ENCODE assay signal across 23 cellular contexts in the genomic region with DNA sequence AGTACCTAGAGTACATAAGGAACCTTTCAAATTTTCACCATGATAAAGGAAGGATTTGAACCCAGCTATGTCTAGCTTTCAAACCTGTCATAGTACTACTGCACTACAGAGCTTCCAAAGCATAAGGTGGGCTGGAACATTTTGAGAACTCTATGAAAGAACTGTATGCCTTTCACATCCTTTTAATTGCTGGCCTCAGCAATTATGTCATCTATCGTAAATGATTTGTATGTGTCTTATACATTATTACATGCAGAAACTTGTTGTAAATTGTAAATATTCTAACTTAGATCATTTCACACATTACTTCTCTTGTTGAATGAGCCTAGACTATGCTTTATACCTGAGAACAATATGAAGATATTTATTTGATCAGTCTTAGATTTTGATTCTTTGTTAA.
A peak's percentile ranks its signal among the peaks of the same experiment; 100 is the strongest.
DNase-seq lines count a peak whose midpoint lies in the region; ATAC-seq, FAIRE-seq and TF ChIP-seq lines count a peak whose summit lies in the region.
"Had no signal": no experiment of that assay in that cellular context is flagged by ENCODE, and none has a peak within 500 bp of the region (broad histone marks: within the 10 kb centered on the region; RNA-seq: fewer than 3 reads in every experiment).

No MANE protein-coding gene starts in this region.

- no peaks in the 10 kb centered on the region for H3K4me1 ChIP-seq in HepG2 (ENCODE audit: insufficient read depth, low read length)
- H3K4me1 ChIP-seq in right lobe of liver: no peaks in the 10 kb centered on the region
- H3K4me1 ChIP-seq in astrocyte (ENCODE audit: insufficient read depth, low read length): no peaks in the 10 kb centered on the region
- H3K4me1 ChIP-seq: BE2C, BLaER1 had no signal

- no peak for TF ChIP-seq POLR2A in HepG2 (IDR thresholded peaks at IDR 0.05; ENCODE audit: insufficient read depth in 1 of 2, low read depth in 2 of 2, low read length in 2 of 2)
- no peak for TF ChIP-seq POLR2A in right lobe of liver (IDR thresholded peaks at IDR 0.05)

- no peak for FAIRE-seq in HepG2 (lab: Jason Lieb, UNC)
- peak; percentile 68 for FAIRE-seq in astrocyte (lab: Jason Lieb, UNC)
- peak; percentile 86 for FAIRE-seq in colon (lab: Jason Lieb, UNC)
- FAIRE-seq: G401.6, GM12891, GM19239 had no signal

- no peak overlapping the region for H3K4me3 ChIP-seq in HepG2 (replicated peaks in 1 of 3; ENCODE audit: insufficient read depth in 1 of 3, low read depth in 2 of 3, low read length in 3 of 3)
- H3K4me3 ChIP-seq in right lobe of liver: no peak overlapping the region
- H3K4me3 ChIP-seq in astrocyte (ENCODE audit: insufficient read depth, low read depth, low read length): no peak overlapping the region
- H3K4me3 ChIP-seq: BLaER1 had no signal

- CTCF ChIA-PET in HepG2 (lab: Yijun Ruan, JAX; ENCODE audit: low intra/inter-chr PET ratio, low total read pairs): no interaction called here

- POLR2A ChIA-PET in HepG2 (lab: Yijun Ruan, JAX): no interaction called here

- BruUV-seq in HepG2 (replicated peaks; lab: Mats Ljungman, UMichigan): no TSS peak

- H3K27me3 Mint-ChIP-seq in astrocyte (ENCODE audit: low read depth, unreplicated experiment): no peaks in the 10 kb centered on the region
- H3K27me3 Mint-ChIP-seq: CD4-positive, CD25-positive, alpha-beta regulatory T cell; CD8-positive, alpha-beta memory T cell had no signal

- no peak overlapping the region for H3K4me2 ChIP-seq in HepG2 (ENCODE audit: low read depth, low read length)
- no peak overlapping the region for H3K4me2 ChIP-seq in astrocyte (ENCODE audit: low read length)
- H3K4me2 ChIP-seq: BLaER1 had no signal

- TF ChIP-seq EP300 in HepG2 (IDR thresholded peaks at IDR 0.05; ENCODE audit: low read depth in 2 of 2, low read length in 2 of 2) (no peak), HepG2 (CRISPR knock-in tag; IDR thresholded peaks at IDR 0.05; ENCODE audit: borderline replicate concordance) (no peak)

- H3K79me2 ChIP-seq in HepG2 (ENCODE audit: insufficient read depth, low read length) (no peaks in the 10 kb centered on the region), astrocyte (ENCODE audit: insufficient read depth, low read length) (no peaks in the 10 kb centered on the region)

- H3K9ac ChIP-seq in HepG2 (ENCODE audit: insufficient read depth, low read depth, low read length) (no peak overlapping the region), astrocyte (ENCODE audit: low read length) (no peak overlapping the region)
- H3K9ac ChIP-seq: BLaER1 had no signal

- ATAC-seq in HepG2 (no peak), right lobe of liver (no peak)

- H3K27ac Mint-ChIP-seq in astrocyte (ENCODE audit: unreplicated experiment): no peak overlapping the region
- H3K27ac Mint-ChIP-seq: CD14-positive monocyte; CD4-positive, alpha-beta memory T cell; CD4-positive, CD25-positive, alpha-beta regulatory T cell; CD8-positive, alpha-beta memory T cell had no signal

- in situ Hi-C loops in HepG2 (cut with HindIII; ENCODE audit: extremely low pct_ligation_motif_present, low pct_unique_long_range_greater_than_20kb): no loop called here

- H3K36me3 Mint-ChIP-seq in astrocyte (ENCODE audit: low read depth, unreplicated experiment): no peaks in the 10 kb centered on the region
- H3K36me3 Mint-ChIP-seq: CD14-positive monocyte; CD4-positive, alpha-beta memory T cell; CD4-positive, CD25-positive, alpha-beta regulatory T cell; CD8-positive, alpha-beta memory T cell had no signal

- intact Hi-C loops in HepG2 (cut with micrococcal nuclease; ENCODE audit: unreplicated experiment): no loop called here
- intact Hi-C loops in right lobe of liver (cut with DNase I): no loop called here

- H3K36me3 ChIP-seq in HepG2 (replicated peaks in 1 of 2; ENCODE audit: control insufficient read depth in 1 of 2, insufficient read depth in 2 of 2, low read length in 2 of 2) (no peaks in the 10 kb centered on the region), right lobe of liver (no peaks in the 10 kb centered on the region), astrocyte (ENCODE audit: insufficient read depth, low read length) (no peaks in the 10 kb centered on the region)
- H3K36me3 ChIP-seq: BE2C, BLaER1 had no signal

- H3K9me3 Mint-ChIP-seq in astrocyte (ENCODE audit: unreplicated experiment): no peaks in the 10 kb centered on the region

- no peak for DNase-seq in HepG2 (ENCODE audit: low spot score)
- DNase-seq in right lobe of liver: no peak
- DNase-seq in astrocyte (ENCODE audit: low read depth): no peak
- no peak for DNase-seq in activated CD8-positive, alpha-beta memory T cell treated with anti-CD3 and anti-CD28 coated beads, Interleukin-2, amount 50 U/mL, for 48 hours
- no peak for DNase-seq in DMS153 treated with DMSO at 0.1 percent for 48 hours (lab: John Stamatoyannopoulos, UW; ENCODE audit: unreplicated experiment)
- DNase-seq: ACHN; BE2C; C1 segment of cervical spinal cord; CD4-positive, alpha-beta memory T cell; CD4-positive, CD25-positive, alpha-beta regulatory T cell; CD8-positive, alpha-beta memory T cell; COR-L47; DMS 273 treated with DMSO at 0.1 percent for 48 hours; DMS153; DMS79 treated with DMSO at 0.1 percent for 48 hours; GF-D8 had no signal

- TF ChIP-seq RAD21 in HepG2 (CRISPR knock-in tag; IDR thresholded peaks at IDR 0.05): no peak

- TF ChIP-seq CTCF in HepG2 (CRISPR knock-in tag; IDR thresholded peaks at IDR 0.05) (no peak), right lobe of liver (IDR thresholded peaks at IDR 0.05) (no peak), astrocyte (IDR thresholded peaks at IDR 0.05; ENCODE audit: insufficient read depth, low read depth, low read length) (no peak)

- no peaks in the 10 kb centered on the region for H3K27me3 ChIP-seq in HepG2 (ENCODE audit: control insufficient read depth in 1 of 2, insufficient read depth in 2 of 2, low read length in 2 of 2)
- H3K27me3 ChIP-seq in right lobe of liver: no peaks in the 10 kb centered on the region
- H3K27me3 ChIP-seq in astrocyte (ENCODE audit: insufficient read depth, low read length): no peaks in the 10 kb centered on the region
- H3K27me3 ChIP-seq: BE2C had no signal

- H3K4me3 Mint-ChIP-seq in astrocyte (ENCODE audit: unreplicated experiment): no peak overlapping the region
- H3K4me3 Mint-ChIP-seq: CD14-positive monocyte; CD4-positive, CD25-positive, alpha-beta regulatory T cell; CD8-positive, alpha-beta memory T cell had no signal

- H3K4me1 Mint-ChIP-seq in astrocyte (ENCODE audit: low read depth, unreplicated experiment): no peaks in the 10 kb centered on the region
- H3K4me1 Mint-ChIP-seq: CD14-positive monocyte; CD4-positive, alpha-beta memory T cell; CD8-positive, alpha-beta memory T cell had no signal

- H3K9me3 ChIP-seq in HepG2 (ENCODE audit: low read length) (peaks cover 42% of the 10 kb centered on the region), right lobe of liver (no peaks in the 10 kb centered on the region), astrocyte (ENCODE audit: insufficient read depth, low read depth, low read length) (no peaks in the 10 kb centered on the region)
- H3K9me3 ChIP-seq: BE2C, BLaER1 had no signal

- WGBS in HepG2 (ENCODE audit: low lambda C conversion rate): 0% methylated on average over 1 of the region's 1 CpG
- WGBS in right lobe of liver (ENCODE audit: insufficient coverage, low coverage, low lambda C conversion rate, missing lambda C conversion rate): 59% methylated on average over 1 of the region's 1 CpG

- H2AFZ ChIP-seq in HepG2 (ENCODE audit: low read length) (no peak overlapping the region), astrocyte (ENCODE audit: low read depth, low read length) (no peak overlapping the region)

- H3K27ac ChIP-seq in HepG2 (ENCODE audit: extremely low read length, insufficient read depth, low read length): no peak overlapping the region
- no peak overlapping the region for H3K27ac ChIP-seq in right lobe of liver
- no peak overlapping the region for H3K27ac ChIP-seq in astrocyte (ENCODE audit: low read depth, low read length)
- H3K27ac ChIP-seq: 22Rv1, BLaER1 had no signal

- H4K20me1 ChIP-seq in HepG2 (ENCODE audit: insufficient read depth, low read length) (no peaks in the 10 kb centered on the region), astrocyte (ENCODE audit: insufficient read depth, low read length) (no peaks in the 10 kb centered on the region)
- H4K20me1 ChIP-seq: BLaER1 had no signal

TF ChIP-seq in HepG2, 621 proteins besides CTCF, POLR2A, EP300 and RAD21 (continues in another document):
- no peak for TF ChIP-seq MAFG (CRISPR knock-in tag; IDR thresholded peaks at IDR 0.05)
- TF ChIP-seq MAFF (IDR thresholded peaks at IDR 0.05; ENCODE audit: low read depth, low read length): peak; percentile 45; the same call in 1 of the 2 replicates
- no peak for TF ChIP-seq ZMYM3 (CRISPR knock-in tag; IDR thresholded peaks at IDR 0.05)
- TF ChIP-seq, protein P1, sequence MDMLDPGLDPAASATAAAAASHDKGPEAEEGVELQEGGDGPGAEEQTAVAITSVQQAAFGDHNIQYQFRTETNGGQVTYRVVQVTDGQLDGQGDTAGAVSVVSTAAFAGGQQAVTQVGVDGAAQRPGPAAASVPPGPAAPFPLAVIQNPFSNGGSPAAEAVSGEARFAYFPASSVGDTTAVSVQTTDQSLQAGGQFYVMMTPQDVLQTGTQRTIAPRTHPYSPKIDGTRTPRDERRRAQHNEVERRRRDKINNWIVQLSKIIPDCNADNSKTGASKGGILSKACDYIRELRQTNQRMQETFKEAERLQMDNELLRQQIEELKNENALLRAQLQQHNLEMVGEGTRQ (IDR thresholded peaks at IDR 0.05; ENCODE audit: low read depth, low read length): no peak
- TF ChIP-seq, protein P1 (CRISPR knock-in tag; IDR thresholded peaks at IDR 0.05; ENCODE audit: borderline replicate concordance): no peak
- no peak for TF ChIP-seq HOXA3 (CRISPR knock-in tag; IDR thresholded peaks at IDR 0.05)
- TF ChIP-seq ZNF878 (CRISPR knock-in tag; IDR thresholded peaks at IDR 0.05): no peak
